Comparison of ENCODE assay signal across 1 cellular context in the genomic region with DNA sequence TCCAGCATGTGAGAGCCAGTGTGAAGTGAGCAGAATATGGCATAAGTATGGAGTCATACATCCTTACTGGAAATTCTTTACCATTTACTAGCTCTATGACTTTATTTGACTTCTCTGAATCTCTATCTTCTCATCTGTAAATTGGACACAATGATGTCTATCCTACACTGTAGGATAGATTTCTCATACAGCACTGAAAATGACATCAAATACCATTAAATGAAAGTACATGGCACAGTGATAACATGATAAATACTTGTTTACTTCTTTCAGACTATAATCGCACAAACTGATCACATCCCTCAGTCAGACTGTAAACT.
TF ChIP-seq lines count a peak whose summit lies in the region.

No MANE protein-coding gene starts in this region.

TF ChIP-seq in HepG2, 621 proteins besides CTCF, POLR2A, EP300 and RAD21:
- no peak for TF ChIP-seq ZNF768 (CRISPR knock-in tag; IDR thresholded peaks at IDR 0.05)
- TF ChIP-seq SOX13 (IDR thresholded peaks at IDR 0.05), result no peak
- TF ChIP-seq SOX13 (CRISPR knock-in tag; conservative IDR thresholded peaks at IDR 0.05 in 1 of 2, IDR thresholded peaks at IDR 0.05 in 1 of 2), result 0 out of 4 replicates have a peak, but pooled peaks of 1 of the 2 experiments have one; percentile 7
- TF ChIP-seq ZNF629 (CRISPR knock-in tag; conservative IDR thresholded peaks at IDR 0.05), result peak; percentile 68
- no peak for TF ChIP-seq CREB1 (IDR thresholded peaks at IDR 0.05)
- no peak for TF ChIP-seq CREB1 (CRISPR knock-in tag; IDR thresholded peaks at IDR 0.05)
- no peak for TF ChIP-seq CAMTA2 (CRISPR knock-in tag; IDR thresholded peaks at IDR 0.05; ENCODE audit: borderline replicate concordance)
- TF ChIP-seq, protein P1, sequence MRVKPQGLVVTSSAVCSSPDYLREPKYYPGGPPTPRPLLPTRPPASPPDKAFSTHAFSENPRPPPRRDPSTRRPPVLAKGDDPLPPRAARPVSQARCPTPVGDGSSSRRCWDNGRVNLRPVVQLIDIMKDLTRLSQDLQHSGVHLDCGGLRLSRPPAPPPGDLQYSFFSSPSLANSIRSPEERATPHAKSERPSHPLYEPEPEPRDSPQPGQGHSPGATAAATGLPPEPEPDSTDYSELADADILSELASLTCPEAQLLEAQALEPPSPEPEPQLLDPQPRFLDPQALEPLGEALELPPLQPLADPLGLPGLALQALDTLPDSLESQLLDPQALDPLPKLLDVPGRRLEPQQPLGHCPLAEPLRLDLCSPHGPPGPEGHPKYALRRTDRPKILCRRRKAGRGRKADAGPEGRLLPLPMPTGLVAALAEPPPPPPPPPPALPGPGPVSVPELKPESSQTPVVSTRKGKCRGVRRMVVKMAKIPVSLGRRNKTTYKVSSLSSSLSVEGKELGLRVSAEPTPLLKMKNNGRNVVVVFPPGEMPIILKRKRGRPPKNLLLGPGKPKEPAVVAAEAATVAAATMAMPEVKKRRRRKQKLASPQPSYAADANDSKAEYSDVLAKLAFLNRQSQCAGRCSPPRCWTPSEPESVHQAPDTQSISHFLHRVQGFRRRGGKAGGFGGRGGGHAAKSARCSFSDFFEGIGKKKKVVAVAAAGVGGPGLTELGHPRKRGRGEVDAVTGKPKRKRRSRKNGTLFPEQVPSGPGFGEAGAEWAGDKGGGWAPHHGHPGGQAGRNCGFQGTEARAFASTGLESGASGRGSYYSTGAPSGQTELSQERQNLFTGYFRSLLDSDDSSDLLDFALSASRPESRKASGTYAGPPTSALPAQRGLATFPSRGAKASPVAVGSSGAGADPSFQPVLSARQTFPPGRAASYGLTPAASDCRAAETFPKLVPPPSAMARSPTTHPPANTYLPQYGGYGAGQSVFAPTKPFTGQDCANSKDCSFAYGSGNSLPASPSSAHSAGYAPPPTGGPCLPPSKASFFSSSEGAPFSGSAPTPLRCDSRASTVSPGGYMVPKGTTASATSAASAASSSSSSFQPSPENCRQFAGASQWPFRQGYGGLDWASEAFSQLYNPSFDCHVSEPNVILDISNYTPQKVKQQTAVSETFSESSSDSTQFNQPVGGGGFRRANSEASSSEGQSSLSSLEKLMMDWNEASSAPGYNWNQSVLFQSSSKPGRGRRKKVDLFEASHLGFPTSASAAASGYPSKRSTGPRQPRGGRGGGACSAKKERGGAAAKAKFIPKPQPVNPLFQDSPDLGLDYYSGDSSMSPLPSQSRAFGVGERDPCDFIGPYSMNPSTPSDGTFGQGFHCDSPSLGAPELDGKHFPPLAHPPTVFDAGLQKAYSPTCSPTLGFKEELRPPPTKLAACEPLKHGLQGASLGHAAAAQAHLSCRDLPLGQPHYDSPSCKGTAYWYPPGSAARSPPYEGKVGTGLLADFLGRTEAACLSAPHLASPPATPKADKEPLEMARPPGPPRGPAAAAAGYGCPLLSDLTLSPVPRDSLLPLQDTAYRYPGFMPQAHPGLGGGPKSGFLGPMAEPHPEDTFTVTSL (CRISPR knock-in tag; IDR thresholded peaks at IDR 0.05; ENCODE audit: borderline replicate concordance), result 0 out of 2 replicates have a peak, but pooled peaks have one; percentile 23
- TF ChIP-seq, protein P2, sequence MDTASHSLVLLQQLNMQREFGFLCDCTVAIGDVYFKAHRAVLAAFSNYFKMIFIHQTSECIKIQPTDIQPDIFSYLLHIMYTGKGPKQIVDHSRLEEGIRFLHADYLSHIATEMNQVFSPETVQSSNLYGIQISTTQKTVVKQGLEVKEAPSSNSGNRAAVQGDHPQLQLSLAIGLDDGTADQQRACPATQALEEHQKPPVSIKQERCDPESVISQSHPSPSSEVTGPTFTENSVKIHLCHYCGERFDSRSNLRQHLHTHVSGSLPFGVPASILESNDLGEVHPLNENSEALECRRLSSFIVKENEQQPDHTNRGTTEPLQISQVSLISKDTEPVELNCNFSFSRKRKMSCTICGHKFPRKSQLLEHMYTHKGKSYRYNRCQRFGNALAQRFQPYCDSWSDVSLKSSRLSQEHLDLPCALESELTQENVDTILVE (CRISPR knock-in tag; IDR thresholded peaks at IDR 0.05), result no peak
